ENCODE assay signal across 8 cellular contexts in genomic region chr1:148952938-148953616, GRCh38.
DNase-seq lines count a peak whose midpoint lies in the region; ATAC-seq and TF ChIP-seq lines count a peak whose summit lies in the region.
"Not testable (repeated sequence)": the region's sequence is repeated elsewhere in the genome, so short reads cannot be mapped to it uniquely, and the experiment has no call there.

No MANE protein-coding gene starts in this region.

- POLR2A ChIA-PET in GM10248 (lab: Yijun Ruan, JAX), result not testable (repeated sequence)

- not testable (repeated sequence) for H3K4me1 ChIP-seq in trophoblast cell (ENCODE audit: control insufficient read depth in 1 of 2, insufficient read depth in 2 of 2, low read length in 2 of 2)

- not testable (repeated sequence) for H4K91ac ChIP-seq in trophoblast cell (ENCODE audit: low read depth, low read length)

- not testable (repeated sequence) for H3K4ac ChIP-seq in trophoblast cell (ENCODE audit: low read depth, low read length)

- H3K36me3 ChIP-seq in trophoblast cell (ENCODE audit: control insufficient read depth in 1 of 2, insufficient read depth in 2 of 2, low read length in 2 of 2), result not testable (repeated sequence)

- not testable (repeated sequence) for H3K9ac ChIP-seq in trophoblast cell (ENCODE audit: low read length)

- not testable (repeated sequence) for H3K4me3 ChIP-seq in trophoblast cell (ENCODE audit: low read depth, low read length)

- peak; percentile 8 for ATAC-seq in HG03045 (IDR thresholded peaks at IDR 0.05; ENCODE audit: unreplicated experiment)

- H4K12ac ChIP-seq in trophoblast cell (ENCODE audit: low read depth, low read length), result not testable (repeated sequence)

- H3K27me3 ChIP-seq in trophoblast cell (ENCODE audit: insufficient read depth, low read length), result not testable (repeated sequence)

- CTCF ChIA-PET in GM10248 (lab: Yijun Ruan, JAX), result not testable (repeated sequence)

- H3K79me2 ChIP-seq in trophoblast cell (ENCODE audit: control insufficient read depth, insufficient read depth, low read length, poor library complexity), result not testable (repeated sequence)

- H4K8ac ChIP-seq in trophoblast cell (ENCODE audit: low read depth, low read length), result not testable (repeated sequence)

- peak overlapping the region; percentile 74 for H3K4me2 ChIP-seq in trophoblast cell (ENCODE audit: low read length)

- DNase-seq in GM10248 (ENCODE audit: extremely low spot score) (peak; percentile 0), NCI-H748 (lab: John Stamatoyannopoulos, UW; ENCODE audit: unreplicated experiment) (peak; percentile 39), ecto neural progenitor cell (ENCODE audit: low spot score) (peak; percentile 56), inferior parietal cortex (ENCODE audit: extremely low spot score) (peak; percentile 54), trophoblast cell (peak in 1 of 2 donors; percentile 25), ureter (ENCODE audit: low spot score) (peak; percentile 43)
- DNase-seq in activated CD8-positive, alpha-beta memory T cell treated with anti-CD3 and anti-CD28 coated beads, Interleukin-2, amount 50 U/mL, for 48 hours, result peak; percentile 63

- H3K18ac ChIP-seq in trophoblast cell (ENCODE audit: low read length), result not testable (repeated sequence)

- H2AK5ac ChIP-seq in trophoblast cell (ENCODE audit: low read length), result not testable (repeated sequence)

- TF ChIP-seq CTCF in GM10248 (IDR thresholded peaks at IDR 0.05; ENCODE audit: control extremely low read depth, extremely low read depth, low read depth, missing control alignments), result not testable (repeated sequence)

- not testable (repeated sequence) for H3K27ac ChIP-seq in trophoblast cell (ENCODE audit: low read depth, low read length)

- H3K9me3 ChIP-seq in trophoblast cell (ENCODE audit: insufficient read depth, low read depth, low read length), result not testable (repeated sequence)

- H2BK120ac ChIP-seq in trophoblast cell (ENCODE audit: insufficient read depth, low read length, poor library complexity), result not testable (repeated sequence)

- H2BK5ac ChIP-seq in trophoblast cell (ENCODE audit: low read depth, low read length, poor library complexity), result not testable (repeated sequence)

- WGBS in trophoblast cell (ENCODE audit: extremely low coverage, insufficient coverage, insufficient read length), result no CpG with 5 or more reads among the region's 28 CpGs

- H2BK12ac ChIP-seq in trophoblast cell (ENCODE audit: low read length), result not testable (repeated sequence)

- H3K14ac ChIP-seq in trophoblast cell (ENCODE audit: low read length), result not testable (repeated sequence)

- H3K79me1 ChIP-seq in trophoblast cell (ENCODE audit: low read length), result not testable (repeated sequence)

- not testable (repeated sequence) for H3K23ac ChIP-seq in trophoblast cell (ENCODE audit: low read length)

- not testable (repeated sequence) for H2AFZ ChIP-seq in trophoblast cell (ENCODE audit: insufficient read depth, low read length, poor library complexity)
